ENCODE assay signal across 8 cellular contexts in the genomic region with DNA sequence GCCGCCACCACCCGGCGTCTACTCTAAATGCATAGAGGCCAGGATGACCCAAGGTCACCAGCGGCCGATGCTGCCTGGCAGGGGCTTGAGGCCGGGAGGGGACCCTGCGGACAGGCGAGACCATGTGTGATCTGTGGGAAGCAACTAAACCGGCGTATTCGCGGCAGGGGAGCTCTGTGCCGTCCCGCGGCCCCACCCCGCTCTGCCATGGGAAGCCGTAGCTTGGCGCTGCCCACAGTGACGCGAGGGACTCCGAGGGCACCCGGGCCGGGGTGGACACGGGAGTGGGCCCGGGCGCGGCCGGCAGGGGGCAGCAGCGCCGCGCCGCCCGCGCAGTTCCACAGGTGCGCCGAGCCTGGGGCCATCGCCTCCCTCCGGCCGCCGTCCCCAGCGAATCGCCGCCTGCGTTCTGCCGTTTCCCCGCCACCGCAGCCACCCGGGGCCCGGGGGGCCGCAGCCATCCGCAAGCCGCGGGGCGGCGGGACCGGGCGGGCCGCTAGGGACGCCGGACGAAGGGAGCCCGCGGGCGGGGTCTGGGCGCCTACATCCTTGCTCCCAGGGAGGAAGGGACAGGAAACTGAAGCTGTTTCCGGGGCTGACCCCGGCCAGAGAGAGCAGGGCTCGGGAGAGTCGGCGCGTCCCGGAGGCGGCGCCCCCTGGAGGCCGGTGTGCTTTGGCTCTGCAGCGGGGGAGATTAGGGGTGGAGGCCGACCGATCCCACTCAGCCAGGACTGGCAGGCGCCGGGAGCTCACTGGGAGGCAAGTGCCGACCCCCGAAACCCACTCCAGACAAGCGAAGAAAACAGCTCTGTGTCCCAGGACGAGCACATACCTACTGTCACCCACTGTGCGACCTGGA. TPM values are rescaled to one million over a fixed set of nuclear protein-coding genes. Genes with fewer than 3 reads are reported as not detected.
DNase-seq lines count a peak whose midpoint lies in the region; ATAC-seq and TF ChIP-seq lines count a peak whose summit lies in the region.

No MANE protein-coding gene starts in this region.

- no peaks in the 10 kb centered on the region for H3K36me3 Mint-ChIP-seq in neural crest cell (ENCODE audit: low read depth)

- peaks cover 5% of the 10 kb centered on the region for H3K4me1 Mint-ChIP-seq in neural crest cell
- peaks cover 15% of the 10 kb centered on the region for H3K4me1 Mint-ChIP-seq in stimulated activated naive CD8-positive, alpha-beta T cell treated with anti-CD3 and anti-CD28 coated beads, Interleukin-15, amount 100 ng/mL, for 72 hours

- peak overlapping the region; percentile 95 for H3K27ac Mint-ChIP-seq in neural crest cell (ENCODE audit: unreplicated experiment)
- H3K27ac Mint-ChIP-seq in stimulated activated naive CD8-positive, alpha-beta T cell treated with anti-CD3 and anti-CD28 coated beads, Interleukin-15, amount 100 ng/mL, for 72 hours: peak overlapping the region; percentile 63 to 92

- DNase-seq in EH (ENCODE audit: low read depth): peak; percentile 92
- peak; percentile 66 for DNase-seq in Jurkat, Clone E6-1 (ENCODE audit: low read depth, low spot score)
- peak; percentile 75 for DNase-seq in activated T-helper 9 cell treated with anti-CD3 and anti-CD28 coated beads, Interleukin-2, amount 50 U/mL, for 16 hours (ENCODE audit: low read depth)
- DNase-seq in fibroblast of the conjunctiva (ENCODE audit: low read depth): peak; percentile 71
- DNase-seq in neural crest cell (ENCODE audit: low read depth, low spot score): peak; percentile 92
- DNase-seq in stimulated activated naive CD8-positive, alpha-beta T cell treated with anti-CD3 and anti-CD28 coated beads, Interleukin-15, amount 100 ng/mL, for 72 hours: peak; percentile 88 to 90

- TF ChIP-seq CTCF in neural crest cell (conservative IDR thresholded peaks at IDR 0.05): peak; percentile 82

- H3K4me3 ChIP-seq in Jurkat, Clone E6-1 (ENCODE audit: low read length): peak overlapping the region; percentile 70

- no peaks in the 10 kb centered on the region for H3K27me3 Mint-ChIP-seq in neural crest cell (ENCODE audit: low read depth)
- peaks cover 6% of the 10 kb centered on the region for H3K27me3 Mint-ChIP-seq in stimulated activated naive CD8-positive, alpha-beta T cell treated with anti-CD3 and anti-CD28 coated beads, Interleukin-15, amount 100 ng/mL, for 72 hours

- ATAC-seq in GM21723 (IDR thresholded peaks at IDR 0.05; ENCODE audit: unreplicated experiment): peak; percentile 90
- ATAC-seq in stimulated activated naive CD8-positive, alpha-beta T cell treated with anti-CD3 and anti-CD28 coated beads, Interleukin-15, amount 100 ng/mL, for 72 hours: peak; percentile 96

- peak overlapping the region; percentile 85 for H3K4me3 Mint-ChIP-seq in neural crest cell
- H3K4me3 Mint-ChIP-seq in stimulated activated naive CD8-positive, alpha-beta T cell treated with anti-CD3 and anti-CD28 coated beads, Interleukin-15, amount 100 ng/mL, for 72 hours: peak overlapping the region; percentile 83 to 89

- no peaks in the 10 kb centered on the region for H3K9me3 Mint-ChIP-seq in neural crest cell
- no peaks in the 10 kb centered on the region for H3K9me3 Mint-ChIP-seq in stimulated activated naive CD8-positive, alpha-beta T cell treated with anti-CD3 and anti-CD28 coated beads, Interleukin-15, amount 100 ng/mL, for 72 hours

TF ChIP-seq in PFSK-1, 5 proteins besides CTCF, POLR2A, EP300 and RAD21:
- TF ChIP-seq FOXP2 (optimal IDR thresholded peaks at IDR 0.05; ENCODE audit: borderline replicate concordance, extremely low read depth, extremely low read length, insufficient read depth): peak; percentile 71
- TF ChIP-seq, protein P1, sequence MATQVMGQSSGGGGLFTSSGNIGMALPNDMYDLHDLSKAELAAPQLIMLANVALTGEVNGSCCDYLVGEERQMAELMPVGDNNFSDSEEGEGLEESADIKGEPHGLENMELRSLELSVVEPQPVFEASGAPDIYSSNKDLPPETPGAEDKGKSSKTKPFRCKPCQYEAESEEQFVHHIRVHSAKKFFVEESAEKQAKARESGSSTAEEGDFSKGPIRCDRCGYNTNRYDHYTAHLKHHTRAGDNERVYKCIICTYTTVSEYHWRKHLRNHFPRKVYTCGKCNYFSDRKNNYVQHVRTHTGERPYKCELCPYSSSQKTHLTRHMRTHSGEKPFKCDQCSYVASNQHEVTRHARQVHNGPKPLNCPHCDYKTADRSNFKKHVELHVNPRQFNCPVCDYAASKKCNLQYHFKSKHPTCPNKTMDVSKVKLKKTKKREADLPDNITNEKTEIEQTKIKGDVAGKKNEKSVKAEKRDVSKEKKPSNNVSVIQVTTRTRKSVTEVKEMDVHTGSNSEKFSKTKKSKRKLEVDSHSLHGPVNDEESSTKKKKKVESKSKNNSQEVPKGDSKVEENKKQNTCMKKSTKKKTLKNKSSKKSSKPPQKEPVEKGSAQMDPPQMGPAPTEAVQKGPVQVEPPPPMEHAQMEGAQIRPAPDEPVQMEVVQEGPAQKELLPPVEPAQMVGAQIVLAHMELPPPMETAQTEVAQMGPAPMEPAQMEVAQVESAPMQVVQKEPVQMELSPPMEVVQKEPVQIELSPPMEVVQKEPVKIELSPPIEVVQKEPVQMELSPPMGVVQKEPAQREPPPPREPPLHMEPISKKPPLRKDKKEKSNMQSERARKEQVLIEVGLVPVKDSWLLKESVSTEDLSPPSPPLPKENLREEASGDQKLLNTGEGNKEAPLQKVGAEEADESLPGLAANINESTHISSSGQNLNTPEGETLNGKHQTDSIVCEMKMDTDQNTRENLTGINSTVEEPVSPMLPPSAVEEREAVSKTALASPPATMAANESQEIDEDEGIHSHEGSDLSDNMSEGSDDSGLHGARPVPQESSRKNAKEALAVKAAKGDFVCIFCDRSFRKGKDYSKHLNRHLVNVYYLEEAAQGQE (IDR thresholded peaks at IDR 0.05; ENCODE audit: insufficient read depth in 1 of 2, low read depth in 2 of 2, low read length in 2 of 2): no peak
- peak; percentile 52; the same call in 1 of the 2 replicates for TF ChIP-seq POLR2AphosphoS5 (IDR thresholded peaks at IDR 0.05; ENCODE audit: low read depth, low read length)

RNA-seq across cellular contexts. Expression of a gene that starts 12.5 kb away (rescaled TPM):
- polyA plus RNA-seq in Jurkat, Clone E6-1 (2012; ENCODE audit: insufficient read depth, insufficient read length): 89.4 TPM
- 81.2 TPM for polyA plus RNA-seq in PFSK-1 (2012; ENCODE audit: insufficient read length, low read depth)
- total RNA-seq in neural crest cell: 48.2 and 50.8 TPM in 2 replicates

RNA-seq across cellular contexts. Expression of a gene that starts 47.7 kb away (rescaled TPM):
- 7.8 TPM for polyA plus RNA-seq in Jurkat, Clone E6-1 (2012; ENCODE audit: insufficient read depth, insufficient read length)
- polyA plus RNA-seq in PFSK-1 (2012; ENCODE audit: insufficient read length, low read depth): 1.1 TPM
- 32.0 and 33.5 TPM in 2 replicates for total RNA-seq in neural crest cell

RNA-seq across cellular contexts. Expression of a gene that starts 50.4 kb away (rescaled TPM):
- 1.7 TPM for polyA plus RNA-seq in Jurkat, Clone E6-1 (2012; ENCODE audit: insufficient read depth, insufficient read length)
- polyA plus RNA-seq in PFSK-1 (2012; ENCODE audit: insufficient read length, low read depth): 0.61 TPM
- total RNA-seq in neural crest cell: 12.2 and 12.6 TPM in 2 replicates

Comparison
In these comparisons a context has a peak if more than half of its experiments do, and no peak if none do; other contexts are left out.
1. Peak in every context shown above with its lines: DNase-seq, ATAC-seq and H3K4me3 ChIP-seq.